ENCODE assay signal across 1 cellular context in genomic region chr20:38313676-38314075, GRCh38.
TF ChIP-seq lines count a peak whose summit lies in the region.

No MANE protein-coding gene starts in this region.

TF ChIP-seq in HepG2, 621 proteins besides CTCF, POLR2A, EP300 and RAD21 (continued from another document):
- TF ChIP-seq GABPB1 (CRISPR knock-in tag; IDR thresholded peaks at IDR 0.05), result no peak
- TF ChIP-seq MAF1 (CRISPR knock-in tag; IDR thresholded peaks at IDR 0.05; ENCODE audit: borderline replicate concordance), result no peak
- no peak for TF ChIP-seq PLSCR1 (CRISPR knock-in tag; IDR thresholded peaks at IDR 0.05; ENCODE audit: borderline replicate concordance)
- TF ChIP-seq ZNF850 (CRISPR knock-in tag; conservative IDR thresholded peaks at IDR 0.05), result no peak
- TF ChIP-seq RARG (CRISPR knock-in tag; IDR thresholded peaks at IDR 0.05; ENCODE audit: low read depth), result no peak
- no peak for TF ChIP-seq ZNF792 (CRISPR knock-in tag; IDR thresholded peaks at IDR 0.05)
- TF ChIP-seq SIN3B (IDR thresholded peaks at IDR 0.05; ENCODE audit: low read length), result no peak
- peak; percentile 64 for TF ChIP-seq FOXP1 (IDR thresholded peaks at IDR 0.05)
- no peak for TF ChIP-seq FOXP1 (CRISPR knock-in tag; IDR thresholded peaks at IDR 0.05)
- TF ChIP-seq SNAI1 (CRISPR knock-in tag; IDR thresholded peaks at IDR 0.05; ENCODE audit: borderline replicate concordance), result no peak
- peak; percentile 67 for TF ChIP-seq PHB2 (IDR thresholded peaks at IDR 0.05; ENCODE audit: partially characterized antibody)
- no peak for TF ChIP-seq ZNF570 (CRISPR knock-in tag; IDR thresholded peaks at IDR 0.05; ENCODE audit: borderline replicate concordance)
- no peak for TF ChIP-seq PHF20 (CRISPR knock-in tag; IDR thresholded peaks at IDR 0.05)
- no peak for TF ChIP-seq MIER3 (CRISPR knock-in tag; IDR thresholded peaks at IDR 0.05; ENCODE audit: borderline replicate concordance)
- TF ChIP-seq ZBTB10 (CRISPR knock-in tag; IDR thresholded peaks at IDR 0.05; ENCODE audit: borderline replicate concordance), result no peak
- peak; percentile 16; the same call in 1 of the 2 replicates for TF ChIP-seq NBN (conservative IDR thresholded peaks at IDR 0.05)
- no peak for TF ChIP-seq ZNF7 (CRISPR knock-in tag; IDR thresholded peaks at IDR 0.05)
- TF ChIP-seq MXD1 (CRISPR knock-in tag; IDR thresholded peaks at IDR 0.05), result no peak
- TF ChIP-seq FOXA1 (IDR thresholded peaks at IDR 0.05), result peak; percentile 48; the same call in 1 of the 2 replicates
- no peak for TF ChIP-seq FOXA1 (CRISPR knock-in tag; IDR thresholded peaks at IDR 0.05)
- TF ChIP-seq SOX13 (IDR thresholded peaks at IDR 0.05), result no peak
- no peak for TF ChIP-seq SOX13 (CRISPR knock-in tag; conservative IDR thresholded peaks at IDR 0.05 in 1 of 2, IDR thresholded peaks at IDR 0.05 in 1 of 2)
- no peak for TF ChIP-seq MBNL3 (CRISPR knock-in tag; conservative IDR thresholded peaks at IDR 0.05)
- peak; percentile 30 for TF ChIP-seq ATF7 (IDR thresholded peaks at IDR 0.05)
- TF ChIP-seq ATF7 (CRISPR knock-in tag; IDR thresholded peaks at IDR 0.05), result no peak
- 0 out of 2 replicates have a peak, but pooled peaks have one; percentile 69 for TF ChIP-seq IKZF1 (IDR thresholded peaks at IDR 0.05)
- no peak for TF ChIP-seq THAP11 (CRISPR knock-in tag; IDR thresholded peaks at IDR 0.05)
- no peak for TF ChIP-seq AGO1 (IDR thresholded peaks at IDR 0.05; ENCODE audit: low read depth, low read length, poor library complexity, severe bottlenecking)
- no peak for TF ChIP-seq ZNF777 (CRISPR knock-in tag; IDR thresholded peaks at IDR 0.05)
- TF ChIP-seq ARNT (IDR thresholded peaks at IDR 0.05), result peak; percentile 81; the same call in 1 of the 2 replicates
- TF ChIP-seq HIVEP1 (CRISPR knock-in tag; IDR thresholded peaks at IDR 0.05), result no peak
- TF ChIP-seq TEAD2 (CRISPR knock-in tag; IDR thresholded peaks at IDR 0.05), result no peak
- no peak for TF ChIP-seq TAF15 (IDR thresholded peaks at IDR 0.05; ENCODE audit: low read depth, low read length, poor library complexity, severe bottlenecking)
- no peak for TF ChIP-seq ZNF431 (CRISPR knock-in tag; IDR thresholded peaks at IDR 0.05; ENCODE audit: borderline replicate concordance, low read depth)
- TF ChIP-seq CHCHD3 (CRISPR knock-in tag; IDR thresholded peaks at IDR 0.05), result no peak
- TF ChIP-seq NFE2 (CRISPR knock-in tag; IDR thresholded peaks at IDR 0.05), result no peak
- TF ChIP-seq ZEB1 (IDR thresholded peaks at IDR 0.05; ENCODE audit: insufficient replicate concordance, low read depth), result no peak
- TF ChIP-seq MTF1 (CRISPR knock-in tag; IDR thresholded peaks at IDR 0.05), result no peak
- TF ChIP-seq IKZF5 (CRISPR knock-in tag; IDR thresholded peaks at IDR 0.05), result no peak
- TF ChIP-seq TFE3 (CRISPR knock-in tag; IDR thresholded peaks at IDR 0.05), result no peak
- peak; percentile 35; the same call in 1 of the 2 replicates for TF ChIP-seq LCORL (IDR thresholded peaks at IDR 0.05)
- TF ChIP-seq LCORL (CRISPR knock-in tag; IDR thresholded peaks at IDR 0.05), result no peak
- TF ChIP-seq ZBTB33 (CRISPR knock-in tag; IDR thresholded peaks at IDR 0.05), result no peak
- TF ChIP-seq ZNF746 (CRISPR knock-in tag; IDR thresholded peaks at IDR 0.05), result no peak
- no peak for TF ChIP-seq ZNF788 (CRISPR knock-in tag; IDR thresholded peaks at IDR 0.05; ENCODE audit: borderline replicate concordance)
- no peak for TF ChIP-seq PAWR (CRISPR knock-in tag; IDR thresholded peaks at IDR 0.05; ENCODE audit: borderline replicate concordance)
- TF ChIP-seq U2AF1 (optimal IDR thresholded peaks at IDR 0.05; ENCODE audit: low read depth, low read length), result no peak
- TF ChIP-seq HOXD1 (CRISPR knock-in tag; IDR thresholded peaks at IDR 0.05), result no peak
- no peak for TF ChIP-seq EZH2 (conservative IDR thresholded peaks at IDR 0.05; ENCODE audit: low read depth, low read length)
- TF ChIP-seq ZKSCAN1 (IDR thresholded peaks at IDR 0.05; ENCODE audit: low read length), result no peak
- TF ChIP-seq ZNF790 (CRISPR knock-in tag; IDR thresholded peaks at IDR 0.05; ENCODE audit: borderline replicate concordance), result no peak
